In the genomic region with DNA sequence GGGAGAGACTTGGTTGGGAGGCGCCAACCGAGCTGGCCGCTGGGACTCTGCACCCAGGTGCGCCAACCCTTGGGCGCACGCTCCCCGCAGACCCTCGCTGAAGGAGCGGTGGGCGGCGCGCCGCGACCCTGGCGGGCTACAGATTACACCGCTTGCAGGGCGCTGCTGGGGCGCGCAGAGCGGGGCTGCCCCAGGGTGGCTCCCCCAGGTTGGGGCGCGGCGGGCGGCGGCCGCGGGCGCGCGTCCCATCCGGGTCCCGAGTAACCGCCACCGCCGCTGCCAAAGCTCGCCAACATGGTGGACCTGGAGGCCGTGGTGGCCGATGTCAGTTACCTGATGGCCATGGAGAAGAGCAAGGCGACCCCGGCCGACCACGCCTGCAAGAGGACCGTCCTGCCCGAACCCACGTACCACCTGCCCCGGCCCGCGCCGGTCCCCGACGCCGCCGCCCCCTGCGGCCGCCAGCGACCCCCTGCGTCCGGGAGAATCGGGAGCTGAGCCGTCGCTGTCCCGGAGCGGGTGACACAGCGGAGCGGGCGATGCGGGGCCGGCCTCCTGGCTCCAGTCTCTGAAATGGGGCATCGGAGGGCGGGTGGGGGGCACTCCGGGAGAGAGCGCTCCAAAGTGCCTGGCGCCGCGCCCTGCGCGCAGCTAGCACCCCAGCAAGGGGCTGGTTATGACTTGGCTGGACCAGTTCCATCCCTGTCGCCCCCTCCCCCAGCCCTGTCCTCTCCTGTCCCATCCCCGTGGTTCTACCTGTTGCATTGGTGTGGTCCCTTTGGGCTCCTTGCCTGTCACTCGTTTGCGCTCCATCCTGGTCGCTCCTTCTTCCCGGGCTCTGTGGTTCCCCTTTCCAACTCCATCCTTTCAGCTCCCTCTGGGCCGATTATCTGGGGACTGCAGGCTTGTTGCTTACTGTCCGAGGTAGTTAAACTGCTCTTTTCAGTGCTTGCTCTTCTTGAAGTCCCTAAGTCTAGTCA, we compare ENCODE assay signal across 9 cellular contexts.
A peak's percentile ranks its signal among the peaks of the same experiment; 100 is the strongest.
DNase-seq lines count a peak whose midpoint lies in the region; ATAC-seq and TF ChIP-seq lines count a peak whose summit lies in the region.
"Had no signal": no experiment of that assay in that cellular context is flagged by ENCODE, and none has a peak within 500 bp of the region (broad histone marks: within the 10 kb centered on the region; RNA-seq: fewer than 3 reads in every experiment).

No MANE protein-coding gene starts in this region.

- no peak for TF ChIP-seq EP300 in upper lobe of left lung (IDR thresholded peaks at IDR 0.05)

- peaks cover 56% of the 10 kb centered on the region for H3K27me3 Mint-ChIP-seq in activated naive CD4-positive, alpha-beta T cell treated with anti-CD3 and anti-CD28 coated beads for 36 hours (ENCODE audit: low read depth)
- H3K27me3 Mint-ChIP-seq in memory B cell = peaks cover 14% of the 10 kb centered on the region

- peak overlapping the region; percentile 37 to 38 for H3K4me3 ChIP-seq in ascending aorta
- peak overlapping the region; percentile 10 to 45 (median 38) for H3K4me3 ChIP-seq in upper lobe of left lung

- H3K9me3 ChIP-seq in ascending aorta = no peaks in the 10 kb centered on the region
- H3K9me3 ChIP-seq in upper lobe of left lung = no peaks in the 10 kb centered on the region

- H3K36me3 Mint-ChIP-seq in activated naive CD4-positive, alpha-beta T cell treated with anti-CD3 and anti-CD28 coated beads for 36 hours (ENCODE audit: low read depth) = no peaks in the 10 kb centered on the region
- no peaks in the 10 kb centered on the region for H3K36me3 Mint-ChIP-seq in memory B cell

- CTCF ChIA-PET in activated naive CD4-positive, alpha-beta T cell treated with anti-CD3 and anti-CD28 coated beads for 36 hours (lab: Charles Lee) = interaction anchor here (0.6 to 1.4 kb wide), 2 partner anchors 57 to 59 kb away, joined by 4 read pairs; no protein-coding TSS in a partner anchor

- TF ChIP-seq CTCF in ascending aorta (IDR thresholded peaks at IDR 0.05) = no peak
- no peak for TF ChIP-seq CTCF in upper lobe of left lung (IDR thresholded peaks at IDR 0.05)

- H3K4me1 Mint-ChIP-seq in activated naive CD4-positive, alpha-beta T cell treated with anti-CD3 and anti-CD28 coated beads for 36 hours (ENCODE audit: low read depth) = peaks cover 22% of the 10 kb centered on the region
- H3K4me1 Mint-ChIP-seq in memory B cell = peaks cover 17% of the 10 kb centered on the region

- intact Hi-C loops in activated naive CD4-positive, alpha-beta T cell treated with anti-CD3 and anti-CD28 coated beads for 36 hours (cut with micrococcal nuclease) = no loop called here
- intact Hi-C loops in ascending aorta (cut with DNase I) = no loop called here

- peaks cover 0 to 8% of the 10 kb centered on the region in 2 donors for H3K4me1 ChIP-seq in ascending aorta
- peaks cover 21 to 33% (median 28%) of the 10 kb centered on the region in 4 donors for H3K4me1 ChIP-seq in upper lobe of left lung

- H3K36me3 ChIP-seq in ascending aorta (no peaks in the 10 kb centered on the region), upper lobe of left lung (no peaks in the 10 kb centered on the region)

- no peak overlapping the region for H3K27ac Mint-ChIP-seq in activated naive CD4-positive, alpha-beta T cell treated with anti-CD3 and anti-CD28 coated beads for 36 hours
- no peak overlapping the region for H3K27ac Mint-ChIP-seq in memory B cell

- ATAC-seq in memory B cell (ENCODE audit: low read depth) (peak; percentile 30), upper lobe of left lung (ENCODE audit: low FRiP score in 2 of 2) (no peak), GM18519 (IDR thresholded peaks at IDR 0.05; ENCODE audit: low FRiP score, unreplicated experiment) (no peak)

- whole genome bisulfite sequencing in upper lobe of left lung, 2 donors = 6 to 8% methylated on average over 8 to 42 of the region's 85 CpGs

- peak overlapping the region; percentile 58 for H3K4me3 Mint-ChIP-seq in activated naive CD4-positive, alpha-beta T cell treated with anti-CD3 and anti-CD28 coated beads for 36 hours
- peak overlapping the region; percentile 84 for H3K4me3 Mint-ChIP-seq in memory B cell

- DNase-seq in activated naive CD4-positive, alpha-beta T cell treated with anti-CD3 and anti-CD28 coated beads for 36 hours = no peak
- no peak for DNase-seq in activated naive CD4-positive, alpha-beta T cell treated with anti-CD3 and anti-CD28 coated beads, Interleukin-2, amount 50 U/mL, for 16 hours
- no peak for DNase-seq in ascending aorta (ENCODE audit: low spot score in 2 of 2)
- no peak for DNase-seq in memory B cell (ENCODE audit: low spot score in 2 of 2)
- DNase-seq in upper lobe of left lung = peak in 1 of 2 donors; percentile 86
- no peak for DNase-seq in NCI-H2196 (lab: John Stamatoyannopoulos, UW; ENCODE audit: unreplicated experiment)
- no peak for DNase-seq in T1000 (lab: John Stamatoyannopoulos, UW)
- DNase-seq: NCI-H1436 treated with DMSO at 0.1 percent for 48 hours had no signal

- H3K27me3 ChIP-seq in ascending aorta = peaks cover 10% of the 10 kb centered on the region
- peaks cover 0 to 18% (median 11%) of the 10 kb centered on the region in 4 donors for H3K27me3 ChIP-seq in upper lobe of left lung

- no peak for TF ChIP-seq POLR2A in upper lobe of left lung (IDR thresholded peaks at IDR 0.05)

- H3K27ac ChIP-seq in ascending aorta (no peak overlapping the region), upper lobe of left lung (no peak overlapping the region)

- H3K9me3 Mint-ChIP-seq in activated naive CD4-positive, alpha-beta T cell treated with anti-CD3 and anti-CD28 coated beads for 36 hours = no peaks in the 10 kb centered on the region
- no peaks in the 10 kb centered on the region for H3K9me3 Mint-ChIP-seq in memory B cell
